ENCODE assay signal across 15 cellular contexts in the genomic region with DNA sequence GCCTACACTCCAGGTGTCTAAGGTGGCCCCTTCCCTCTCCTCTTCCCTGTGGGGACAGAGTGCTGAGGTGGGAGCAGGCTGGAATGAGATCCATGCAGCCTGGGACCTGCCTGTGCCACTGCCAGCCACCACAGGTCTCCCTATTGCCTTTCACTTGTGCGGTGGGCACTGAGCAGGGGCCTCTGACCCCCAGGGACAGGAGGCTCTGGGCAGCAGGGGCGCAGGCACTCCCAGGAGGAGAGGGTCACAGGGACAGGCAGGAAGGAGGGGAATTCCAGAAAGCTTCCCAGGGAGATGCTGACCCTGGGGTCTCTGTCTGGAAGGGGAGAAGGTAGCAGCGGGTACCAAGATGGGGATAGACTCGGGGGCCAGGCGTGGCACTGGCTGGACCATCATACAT.
A peak's percentile ranks its signal among the peaks of the same experiment; 100 is the strongest.
DNase-seq lines count a peak whose midpoint lies in the region; ATAC-seq and TF ChIP-seq lines count a peak whose summit lies in the region.
"Had no signal": no experiment of that assay in that cellular context is flagged by ENCODE, and none has a peak within 500 bp of the region (broad histone marks: within the 10 kb centered on the region; RNA-seq: fewer than 3 reads in every experiment).

No MANE protein-coding gene starts in this region.

- H3K4me3 Mint-ChIP-seq in osteocyte (ENCODE audit: unreplicated experiment), result no peak overlapping the region
- H3K4me3 Mint-ChIP-seq: CD8-positive, alpha-beta memory T cell had no signal

- H3K27ac ChIP-seq in caudate nucleus (ENCODE audit: low read depth, low read length), result no peak overlapping the region
- H3K27ac ChIP-seq: BLaER1, GM23248 had no signal

- H3K27me3 Mint-ChIP-seq in osteocyte (ENCODE audit: unreplicated experiment), result peaks cover 3% of the 10 kb centered on the region

- DNase-seq in activated CD8-positive, alpha-beta memory T cell treated with anti-CD3 and anti-CD28 coated beads, Interleukin-2, amount 50 U/mL, for 48 hours, result peak; percentile 13
- DNase-seq in activated CD8-positive, alpha-beta memory T cell treated with anti-CD3 and anti-CD28 coated beads, Interleukin-2, amount 50 U/mL, for 4 hours, result no peak
- DNase-seq in islet precursor cell, result peak; percentile 41
- DNase-seq in osteocyte (ENCODE audit: extremely low spot score, unreplicated experiment), result peak; percentile 70
- no peak for DNase-seq in occipital lobe (lab: John Stamatoyannopoulos, UW)
- DNase-seq in caudate nucleus (lab: John Stamatoyannopoulos, UW), result no peak
- no peak for DNase-seq in activated CD4-positive, alpha-beta T cell treated with anti-CD3 and anti-CD28 coated beads for 4 hours
- DNase-seq: 8988T; AML-193; CD8-positive, alpha-beta memory T cell; DMS53; GM23248; H7 had no signal

- no peak overlapping the region for H3K27ac Mint-ChIP-seq in osteocyte (ENCODE audit: unreplicated experiment)
- H3K27ac Mint-ChIP-seq: CD8-positive, alpha-beta memory T cell had no signal

- no peaks in the 10 kb centered on the region for H3K36me3 Mint-ChIP-seq in osteocyte (ENCODE audit: unreplicated experiment)
- H3K36me3 Mint-ChIP-seq: CD8-positive, alpha-beta memory T cell had no signal

- ATAC-seq in HG02610 (IDR thresholded peaks at IDR 0.05; ENCODE audit: unreplicated experiment), result no peak

- H3K9me3 Mint-ChIP-seq in osteocyte (ENCODE audit: unreplicated experiment), result no peaks in the 10 kb centered on the region
- H3K9me3 Mint-ChIP-seq: CD8-positive, alpha-beta memory T cell had no signal

- H3K4me1 Mint-ChIP-seq in osteocyte (ENCODE audit: unreplicated experiment), result peaks cover 7% of the 10 kb centered on the region
- H3K4me1 Mint-ChIP-seq: CD8-positive, alpha-beta memory T cell had no signal

- TF ChIP-seq CTCF in osteocyte (IDR thresholded peaks at IDR 0.05), result no peak

Comparison
In these comparisons a context has a peak if more than half of its experiments do, and no peak if none do; other contexts are left out.
1. DNase-seq: peak in activated CD8-positive, alpha-beta memory T cell treated with anti-CD3 and anti-CD28 coated beads, Interleukin-2, amount 50 U/mL, for 48 hours (single experiment), islet precursor cell (single experiment) and osteocyte (single experiment); none in activated CD8-positive, alpha-beta memory T cell treated with anti-CD3 and anti-CD28 coated beads, Interleukin-2, amount 50 U/mL, for 4 hours (single experiment), occipital lobe (single experiment), caudate nucleus (0 of 61) and activated CD4-positive, alpha-beta T cell treated with anti-CD3 and anti-CD28 coated beads for 4 hours (0 of 2).